In genomic region chr15:49410660-49411059, GRCh38 we compare ENCODE assay signal across 34 cellular contexts. TPM values are rescaled to one million over a fixed set of nuclear protein-coding genes. Genes with fewer than 3 reads are reported as not detected.
"Had no signal": no experiment of that assay in that cellular context is flagged by ENCODE, and none has a peak within 500 bp of the region (broad histone marks: within the 10 kb centered on the region; RNA-seq: fewer than 3 reads in every experiment).

No MANE protein-coding gene starts in this region.

- H3K4me1 ChIP-seq: gastroesophageal sphincter had no signal

- H3K27me3 ChIP-seq: brain microvascular endothelial cell, gastroesophageal sphincter had no signal

- ATAC-seq: activated CD4-positive, alpha-beta T cell treated with anti-CD3 and anti-CD28 coated beads for 36 hours; activated CD8-positive, alpha-beta memory T cell treated with anti-CD3 and anti-CD28 coated beads, Interleukin-2, amount 10 ng/mL, durations not matched to agents 7 days and 5 days; activated CD8-positive, alpha-beta T cell treated with anti-CD3 and anti-CD28 coated beads, Interleukin-2, amount 10 ng/mL, durations not matched to agents 7 days and 5 days; esophagus mucosa; gastroesophageal sphincter; T-helper 17 cell had no signal

- H3K4me1 Mint-ChIP-seq: activated CD4-positive, alpha-beta T cell treated with anti-CD3 and anti-CD28 coated beads for 36 hours; activated CD4-positive, alpha-beta T cell treated with anti-CD3 and anti-CD28 coated beads, Interleukin-2, amount 10 ng/mL, durations not matched to agents 24 days and 14 days; activated CD8-positive, alpha-beta memory T cell treated with anti-CD3 and anti-CD28 coated beads, Interleukin-2, amount 10 ng/mL, durations not matched to agents 7 days and 5 days; activated naive CD4-positive, alpha-beta T cell treated with anti-CD3 and anti-CD28 coated beads, Interleukin-2, amount 50 U/mL, for 24 hours; activated naive CD8-positive, alpha-beta T cell treated with anti-CD3 and anti-CD28 coated beads, Interleukin-2, amount 10 ng/mL, durations not matched to agents 7 days and 5 days; central memory CD8-positive, alpha-beta T cell; T-helper 17 cell had no signal

- H3K4me3 ChIP-seq: gastroesophageal sphincter had no signal

- H3K36me3 ChIP-seq: brain microvascular endothelial cell, gastroesophageal sphincter had no signal

- H3K36me3 Mint-ChIP-seq: activated CD4-positive, alpha-beta memory T cell treated with anti-CD3 and anti-CD28 coated beads for 36 hours; activated CD8-positive, alpha-beta memory T cell treated with anti-CD3 and anti-CD28 coated beads, Interleukin-2, amount 10 ng/mL, durations not matched to agents 7 days and 5 days; activated naive CD8-positive, alpha-beta T cell treated with anti-CD3 and anti-CD28 coated beads, Interleukin-2, amount 10 ng/mL, durations not matched to agents 7 days and 5 days had no signal

- H3K27ac Mint-ChIP-seq: activated CD4-positive, alpha-beta memory T cell treated with anti-CD3 and anti-CD28 coated beads for 36 hours; activated CD4-positive, alpha-beta T cell treated with anti-CD3 and anti-CD28 coated beads for 36 hours; activated CD4-positive, alpha-beta T cell treated with anti-CD3 and anti-CD28 coated beads, Interleukin-2, amount 10 ng/mL, durations not matched to agents 24 days and 14 days; activated CD8-positive, alpha-beta memory T cell treated with anti-CD3 and anti-CD28 coated beads, Interleukin-2, amount 10 ng/mL, durations not matched to agents 7 days and 5 days; activated CD8-positive, alpha-beta T cell treated with anti-CD3 and anti-CD28 coated beads, Interleukin-2, amount 10 ng/mL, durations not matched to agents 7 days and 5 days; activated naive CD4-positive, alpha-beta T cell treated with anti-CD3 and anti-CD28 coated beads for 36 hours; activated naive CD4-positive, alpha-beta T cell treated with anti-CD3 and anti-CD28 coated beads, Interleukin-2, amount 50 U/mL, for 24 hours; activated naive CD8-positive, alpha-beta T cell treated with anti-CD3 and anti-CD28 coated beads, Interleukin-2, amount 10 ng/mL, durations not matched to agents 7 days and 5 days; activated T-helper 1 cell treated with anti-CD3 and anti-CD28 coated beads, Interleukin-12 subunit alpha, Interleukin-12 subunit beta, Interleukin-2, Interleukin-4 antibody, amounts not matched to agents 30 ng/mL and 10 ng/mL and 1 ng/mL, durations not matched to agents 14 hours and 24 hours and 36 hours; activated T-helper 2 cell treated with anti-CD3 and anti-CD28 coated beads, Interferon-gamma antibody, Interleukin-2, Interleukin-4, amounts not matched to agents 10 μg/mL and 5 μg/mL and 100 μg/mL, durations not matched to agents 14 hours and 24 hours and 36 hours; T-helper 17 cell; T-helper 2 cell treated with Interferon-gamma antibody and Interleukin-4, amounts not matched to agents 5 μg/mL and 100 μg/mL, for 36 hours had no signal

- H3K9me3 ChIP-seq: gastroesophageal sphincter had no signal

- H3K9me3 Mint-ChIP-seq: activated CD4-positive, alpha-beta memory T cell treated with anti-CD3 and anti-CD28 coated beads for 36 hours; activated CD4-positive, alpha-beta T cell treated with anti-CD3 and anti-CD28 coated beads, Interleukin-2, amount 10 ng/mL, durations not matched to agents 24 days and 14 days; activated naive CD4-positive, alpha-beta T cell treated with anti-CD3 and anti-CD28 coated beads for 36 hours; activated naive CD4-positive, alpha-beta T cell treated with anti-CD3 and anti-CD28 coated beads, Interleukin-2, amount 50 U/mL, for 24 hours; activated T-helper 1 cell treated with anti-CD3 and anti-CD28 coated beads, Interleukin-12 subunit alpha, Interleukin-12 subunit beta, Interleukin-2, Interleukin-4 antibody, amounts not matched to agents 30 ng/mL and 10 ng/mL and 1 ng/mL, durations not matched to agents 14 hours and 24 hours and 36 hours; activated T-helper 2 cell treated with anti-CD3 and anti-CD28 coated beads, Interferon-gamma antibody, Interleukin-2, Interleukin-4, amounts not matched to agents 10 μg/mL and 5 μg/mL and 100 μg/mL, durations not matched to agents 14 hours and 24 hours and 36 hours; central memory CD8-positive, alpha-beta T cell; T-helper 2 cell treated with Interferon-gamma antibody and Interleukin-4, amounts not matched to agents 5 μg/mL and 100 μg/mL, for 36 hours had no signal

- H3K4me3 Mint-ChIP-seq: activated CD4-positive, alpha-beta memory T cell treated with anti-CD3 and anti-CD28 coated beads for 36 hours; activated CD4-positive, alpha-beta T cell treated with anti-CD3 and anti-CD28 coated beads for 36 hours; activated CD4-positive, alpha-beta T cell treated with anti-CD3 and anti-CD28 coated beads, Interleukin-2, amount 10 ng/mL, durations not matched to agents 24 days and 14 days; activated CD8-positive, alpha-beta memory T cell treated with anti-CD3 and anti-CD28 coated beads, Interleukin-2, amount 10 ng/mL, durations not matched to agents 7 days and 5 days; activated CD8-positive, alpha-beta T cell treated with anti-CD3 and anti-CD28 coated beads, Interleukin-2, amount 10 ng/mL, durations not matched to agents 7 days and 5 days; activated naive CD4-positive, alpha-beta T cell treated with anti-CD3 and anti-CD28 coated beads for 36 hours; activated naive CD4-positive, alpha-beta T cell treated with anti-CD3 and anti-CD28 coated beads, Interleukin-2, amount 50 U/mL, for 24 hours; activated naive CD8-positive, alpha-beta T cell treated with anti-CD3 and anti-CD28 coated beads, Interleukin-2, amount 10 ng/mL, durations not matched to agents 7 days and 5 days; activated T-helper 1 cell treated with anti-CD3 and anti-CD28 coated beads, Interleukin-12 subunit alpha, Interleukin-12 subunit beta, Interleukin-2, Interleukin-4 antibody, amounts not matched to agents 30 ng/mL and 10 ng/mL and 1 ng/mL, durations not matched to agents 14 hours and 24 hours and 36 hours; central memory CD8-positive, alpha-beta T cell; T-helper 17 cell; T-helper 2 cell treated with Interferon-gamma antibody and Interleukin-4, amounts not matched to agents 5 μg/mL and 100 μg/mL, for 36 hours had no signal

- DNase-seq: activated CD4-positive, alpha-beta memory T cell treated with anti-CD3 and anti-CD28 coated beads for 36 hours; activated CD4-positive, alpha-beta T cell treated with anti-CD3 and anti-CD28 coated beads for 36 hours; activated CD4-positive, alpha-beta T cell treated with anti-CD3 and anti-CD28 coated beads, Interleukin-2, amount 10 ng/mL, durations not matched to agents 24 days and 14 days; activated CD4-positive, CD25-positive, alpha-beta regulatory T cell; activated CD4-positive, CD25-positive, alpha-beta regulatory T cell treated with anti-CD3 and anti-CD28 coated beads, Interleukin-2, amount 50 U/mL, for 72 hours; activated CD8-positive, alpha-beta memory T cell treated with anti-CD3 and anti-CD28 coated beads, Interleukin-2, amount 10 ng/mL, durations not matched to agents 7 days and 5 days; activated CD8-positive, alpha-beta memory T cell treated with anti-CD3 and anti-CD28 coated beads, Interleukin-2, amount 50 U/mL, for 4 hours; activated CD8-positive, alpha-beta T cell treated with anti-CD3 and anti-CD28 coated beads, Interleukin-2, amount 10 ng/mL, durations not matched to agents 7 days and 5 days; activated effector memory CD4-positive, alpha-beta T cell treated with anti-CD3 and anti-CD28 coated beads, Interleukin-2, amount 50 U/mL, for 16 hours; activated naive CD4-positive, alpha-beta T cell treated with anti-CD3 and anti-CD28 coated beads for 36 hours; activated naive CD8-positive, alpha-beta T cell treated with anti-CD3 and anti-CD28 coated beads, Interleukin-2, amount 10 ng/mL, durations not matched to agents 7 days and 5 days; activated T-cell treated with anti-CD3 and anti-CD28 coated beads, Interleukin-2, amount 50 U/mL, for 1 hour; activated T-cell treated with anti-CD3 and anti-CD28 coated beads, Interleukin-2, amount 50 U/mL, for 48 hours; amniotic stem cell; anterior cingulate cortex; brain microvascular endothelial cell; cortex of kidney; dermis blood vessel endothelial cell; effector CD4-positive, alpha-beta T cell; foreskin melanocyte; head of caudate nucleus; hippocampal formation; T-helper 1 cell; T-helper 17 cell; T1000 had no signal

- H3K27ac ChIP-seq: brain microvascular endothelial cell, gastroesophageal sphincter had no signal

RNA-seq across cellular contexts. Expression of gene FGF7, which starts 12.4 kb away (rescaled TPM):
- total RNA-seq: activated CD4-positive, alpha-beta memory T cell treated with anti-CD3 and anti-CD28 coated beads for 36 hours; activated CD4-positive, alpha-beta T cell treated with anti-CD3 and anti-CD28 coated beads for 36 hours; activated CD4-positive, alpha-beta T cell treated with anti-CD3 and anti-CD28 coated beads, Interleukin-2, amount 10 ng/mL, durations not matched to agents 24 days and 14 days; activated CD8-positive, alpha-beta memory T cell treated with anti-CD3 and anti-CD28 coated beads for 36 hours; activated CD8-positive, alpha-beta memory T cell treated with anti-CD3 and anti-CD28 coated beads, Interleukin-2, amount 10 ng/mL, durations not matched to agents 7 days and 5 days; activated naive CD4-positive, alpha-beta T cell treated with anti-CD3 and anti-CD28 coated beads for 36 hours; activated naive CD8-positive, alpha-beta T cell treated with anti-CD3 and anti-CD28 coated beads, Interleukin-2, amount 10 ng/mL, durations not matched to agents 7 days and 5 days; activated T-helper 1 cell treated with anti-CD3 and anti-CD28 coated beads, Interleukin-12 subunit alpha, Interleukin-12 subunit beta, Interleukin-2, Interleukin-4 antibody, amounts not matched to agents 30 ng/mL and 10 ng/mL and 1 ng/mL, durations not matched to agents 14 hours and 24 hours and 36 hours; activated T-helper 2 cell treated with anti-CD3 and anti-CD28 coated beads, Interferon-gamma antibody, Interleukin-2, Interleukin-4, amounts not matched to agents 10 μg/mL and 5 μg/mL and 100 μg/mL, durations not matched to agents 14 hours and 24 hours and 36 hours; epithelial cell of proximal tubule had no signal
